20 cellular contexts compared by ENCODE assay signal in genomic region chr12:124553862-124554428, GRCh38. TPM values are rescaled to one million over a fixed set of nuclear protein-coding genes. Genes with fewer than 3 reads are reported as not detected.
A peak's percentile ranks its signal among the peaks of the same experiment; 100 is the strongest.
DNase-seq lines count a peak whose midpoint lies in the region; ATAC-seq and TF ChIP-seq lines count a peak whose summit lies in the region.
"Had no signal": no experiment of that assay in that cellular context is flagged by ENCODE, and none has a peak within 500 bp of the region (broad histone marks: within the 10 kb centered on the region; RNA-seq: fewer than 3 reads in every experiment).

No MANE protein-coding gene starts in this region.

- H3K27me3 Mint-ChIP-seq in WTC11 (ENCODE audit: low read depth) = no peaks in the 10 kb centered on the region
- H3K27me3 Mint-ChIP-seq in naive thymus-derived CD4-positive, alpha-beta T cell = no peaks in the 10 kb centered on the region
- H3K27me3 Mint-ChIP-seq: activated B cell treated with CpG ODN at 0.5 μM for 24 hours; activated CD8-positive, alpha-beta memory T cell treated with anti-CD3 and anti-CD28 coated beads, Interleukin-2, amount 10 ng/mL, durations not matched to agents 7 days and 5 days; stimulated activated naive CD8-positive, alpha-beta T cell treated with anti-CD3 and anti-CD28 coated beads, Interleukin-15, Interleukin-2, amounts not matched to agents 100 ng/mL and 50 ng/mL, for 24 hours had no signal

- TF ChIP-seq CTCF in left ventricle myocardium inferior (IDR thresholded peaks at IDR 0.05; ENCODE audit: borderline replicate concordance) (no peak), WTC11 (IDR thresholded peaks at IDR 0.05) (no peak), uterus (IDR thresholded peaks at IDR 0.05) (no peak), ascending aorta (IDR thresholded peaks at IDR 0.05) (no peak)

- H3K36me3 Mint-ChIP-seq in WTC11 = peaks cover 3% of the 10 kb centered on the region; the same call in 1 of the 2 replicates
- peaks cover 0 to 3% (median 0%) of the 10 kb centered on the region in 5 donors for H3K36me3 Mint-ChIP-seq in naive thymus-derived CD4-positive, alpha-beta T cell
- H3K36me3 Mint-ChIP-seq: activated CD8-positive, alpha-beta memory T cell treated with anti-CD3 and anti-CD28 coated beads, Interleukin-2, amount 10 ng/mL, durations not matched to agents 7 days and 5 days had no signal

- peaks cover 96% of the 10 kb centered on the region for H3K4me1 ChIP-seq in left ventricle myocardium inferior
- H3K4me1 ChIP-seq in right cardiac atrium (ENCODE audit: control insufficient read depth, insufficient read depth, low read length) = peaks cover 35% of the 10 kb centered on the region
- peaks cover 0 to 43% of the 10 kb centered on the region in 2 donors for H3K4me1 ChIP-seq in naive thymus-derived CD4-positive, alpha-beta T cell (ENCODE audit: control insufficient read depth in 2 of 2, insufficient read depth in 2 of 2, low read length in 2 of 2)
- peaks cover 6 to 43% of the 10 kb centered on the region in 2 donors for H3K4me1 ChIP-seq in uterus
- H3K4me1 ChIP-seq in ascending aorta = peaks cover 24 to 75% of the 10 kb centered on the region in 2 donors

- TF ChIP-seq POLR2A in uterus (IDR thresholded peaks at IDR 0.05) = no peak

- H3K36me3 ChIP-seq in left ventricle myocardium inferior (no peaks in the 10 kb centered on the region), uterus (no peaks in the 10 kb centered on the region), ascending aorta (no peaks in the 10 kb centered on the region)
- peaks cover 0 to 5% (median 0%) of the 10 kb centered on the region in 3 experiments for H3K36me3 ChIP-seq in naive thymus-derived CD4-positive, alpha-beta T cell (ENCODE audit: control insufficient read depth in 2 of 3, insufficient read depth in 3 of 3, low read length in 3 of 3)
- H3K36me3 ChIP-seq: ovary had no signal

- ATAC-seq in right cardiac atrium = no peak
- ATAC-seq in WTC11 = no peak
- ATAC-seq in naive thymus-derived CD4-positive, alpha-beta T cell = no peak
- ATAC-seq: activated CD8-positive, alpha-beta memory T cell treated with anti-CD3 and anti-CD28 coated beads, Interleukin-2, amount 10 ng/mL, durations not matched to agents 7 days and 5 days; mucosa of descending colon had no signal

- H3K4me3 Mint-ChIP-seq in WTC11 = no peak overlapping the region
- H3K4me3 Mint-ChIP-seq in naive thymus-derived CD4-positive, alpha-beta T cell = peak overlapping the region; percentile 5 to 82 (median 70)
- H3K4me3 Mint-ChIP-seq: activated B cell treated with CpG ODN at 0.5 μM for 24 hours; activated CD8-positive, alpha-beta memory T cell treated with anti-CD3 and anti-CD28 coated beads, Interleukin-2, amount 10 ng/mL, durations not matched to agents 7 days and 5 days; stimulated activated naive CD8-positive, alpha-beta T cell treated with anti-CD3 and anti-CD28 coated beads, Interleukin-15, Interleukin-2, amounts not matched to agents 100 ng/mL and 50 ng/mL, for 24 hours had no signal

- peak overlapping the region; percentile 57; the same call in 1 of the 2 replicates for H3K27ac Mint-ChIP-seq in WTC11
- H3K27ac Mint-ChIP-seq in naive thymus-derived CD4-positive, alpha-beta T cell = peak overlapping the region in 2 of 9 donors; percentile 23 to 70
- H3K27ac Mint-ChIP-seq: activated B cell treated with CpG ODN at 0.5 μM for 24 hours; activated CD8-positive, alpha-beta memory T cell treated with anti-CD3 and anti-CD28 coated beads, Interleukin-2, amount 10 ng/mL, durations not matched to agents 7 days and 5 days; stimulated activated naive CD8-positive, alpha-beta T cell treated with anti-CD3 and anti-CD28 coated beads, Interleukin-15, Interleukin-2, amounts not matched to agents 100 ng/mL and 50 ng/mL, for 24 hours had no signal

- H3K27me3 ChIP-seq in left ventricle myocardium inferior (ENCODE audit: low read depth) (no peaks in the 10 kb centered on the region), right cardiac atrium (ENCODE audit: control insufficient read depth, insufficient read depth) (no peaks in the 10 kb centered on the region), uterus (no peaks in the 10 kb centered on the region), ascending aorta (no peaks in the 10 kb centered on the region)
- H3K27me3 ChIP-seq in naive thymus-derived CD4-positive, alpha-beta T cell (ENCODE audit: control insufficient read depth in 2 of 2, insufficient read depth in 2 of 2, low read length in 2 of 2) = no peaks in the 10 kb centered on the region
- H3K27me3 ChIP-seq: ovary had no signal

- 87% methylated on average over 18 of the region's 18 CpGs for WGBS in right cardiac atrium

- DNase-seq in left ventricle myocardium inferior (no peak), right cardiac atrium (no peak), WTC11 (ENCODE audit: low spot score) (no peak), uterus (peak in 1 of 2 donors; percentile 15), NCI-H1436 (lab: John Stamatoyannopoulos, UW) (no peak), ascending aorta (ENCODE audit: low spot score in 2 of 2) (no peak), posterior vena cava (ENCODE audit: low spot score) (no peak)
- DNase-seq in naive thymus-derived CD4-positive, alpha-beta T cell = peak in 3 of 9 donors; percentile 29 to 40 (median 39)
- DNase-seq: activated B cell treated with CpG ODN at 0.5 μM for 24 hours; activated CD8-positive, alpha-beta memory T cell treated with anti-CD3 and anti-CD28 coated beads, Interleukin-2, amount 10 ng/mL, durations not matched to agents 7 days and 5 days; activated naive CD4-positive, alpha-beta T cell treated with Interleukin-2 at 50 U/mL for 16 hours; effector memory CD4-positive, alpha-beta T cell; GDM1; GOT3; left cardiac atrium; mucosa of descending colon; NCI-H1417 treated with DMSO at 0.1 percent for 48 hours had no signal

- H3K4me1 Mint-ChIP-seq in WTC11 = peaks cover 78% of the 10 kb centered on the region
- peaks cover 31 to 83% (median 66%) of the 10 kb centered on the region in 7 donors for H3K4me1 Mint-ChIP-seq in naive thymus-derived CD4-positive, alpha-beta T cell

- peaks cover 6% of the 10 kb centered on the region; the same call in 1 of the 2 replicates for H3K9me3 Mint-ChIP-seq in WTC11
- no peaks in the 10 kb centered on the region for H3K9me3 Mint-ChIP-seq in naive thymus-derived CD4-positive, alpha-beta T cell
- H3K9me3 Mint-ChIP-seq: activated B cell treated with CpG ODN at 0.5 μM for 24 hours; stimulated activated naive CD8-positive, alpha-beta T cell treated with anti-CD3 and anti-CD28 coated beads, Interleukin-15, Interleukin-2, amounts not matched to agents 100 ng/mL and 50 ng/mL, for 24 hours had no signal

- POLR2A ChIA-PET in WTC11 (lab: Charles Lee) = no interaction called here
- POLR2A ChIA-PET in naive thymus-derived CD4-positive, alpha-beta T cell (lab: Charles Lee) = no interaction called here

- intact Hi-C loops in left ventricle myocardium inferior (cut with micrococcal nuclease) (no loop called here), right cardiac atrium (cut with DNase I) (loop anchor here in 1 of 4 donors (10.0 kb wide), 1 partner anchor 169 kb away; no protein-coding TSS in a partner anchor), uterus (cut with DNase I; ENCODE audit: low total_unique reads) (loop anchor here (10.0 kb wide), 1 partner anchor 489 kb away; no protein-coding TSS in a partner anchor), ascending aorta (cut with DNase I) (no loop called here), posterior vena cava (cut with DNase I) (no loop called here)
- intact Hi-C loops in naive thymus-derived CD4-positive, alpha-beta T cell (cut with micrococcal nuclease) = loop anchor here in 1 of 2 donors (1.0 kb wide), 1 partner anchor 213 kb away; no protein-coding TSS in a partner anchor

- H3K27ac ChIP-seq in left ventricle myocardium inferior (replicated peaks) (peak overlapping the region; percentile 58), right cardiac atrium (ENCODE audit: low read length) (no peak overlapping the region), uterus (peak overlapping the region; percentile 22 to 47), ascending aorta (no peak overlapping the region)
- H3K27ac ChIP-seq in naive thymus-derived CD4-positive, alpha-beta T cell (ENCODE audit: low read depth, low read length) = no peak overlapping the region
- H3K27ac ChIP-seq: KMS-11 had no signal

- CTCF ChIA-PET in WTC11 (lab: Charles Lee) = interaction anchor here (1.4 kb wide), 1 partner anchor 14 kb away, joined by 3 read pairs; no protein-coding TSS in a partner anchor
- CTCF ChIA-PET in naive thymus-derived CD4-positive, alpha-beta T cell (lab: Charles Lee) = interaction anchor here (0.6 to 1.2 kb wide), 3 partner anchors 9 to 211 kb away, joined by 3 to 5 read pairs (median 3); no protein-coding TSS in a partner anchor

- H3K9me3 ChIP-seq in left ventricle myocardium inferior (replicated peaks) = no peaks in the 10 kb centered on the region
- no peaks in the 10 kb centered on the region for H3K9me3 ChIP-seq in right cardiac atrium (ENCODE audit: control insufficient read depth, low read length)
- H3K9me3 ChIP-seq in naive thymus-derived CD4-positive, alpha-beta T cell (ENCODE audit: control insufficient read depth in 2 of 3, low read length in 3 of 3) = no peaks in the 10 kb centered on the region
- H3K9me3 ChIP-seq in uterus = no peaks in the 10 kb centered on the region
- H3K9me3 ChIP-seq in ascending aorta = no peaks in the 10 kb centered on the region
- H3K9me3 ChIP-seq: mucosa of descending colon, ovary had no signal

- H3K4me3 ChIP-seq in left ventricle myocardium inferior (peak overlapping the region; percentile 40), right cardiac atrium (ENCODE audit: low read length) (no peak overlapping the region), uterus (no peak overlapping the region), ascending aorta (no peak overlapping the region)
- peak overlapping the region; percentile 38 for H3K4me3 ChIP-seq in naive thymus-derived CD4-positive, alpha-beta T cell (ENCODE audit: low read length)
- H3K4me3 ChIP-seq: mucosa of descending colon, ovary had no signal

TF ChIP-seq in WTC11, 78 proteins besides CTCF, POLR2A, EP300 and RAD21 (continues in another document):
- TF ChIP-seq FOXK1 (CRISPR knock-in tag; IDR thresholded peaks at IDR 0.05) (no peak), SMAD3 (CRISPR knock-in tag; IDR thresholded peaks at IDR 0.05; ENCODE audit: borderline replicate concordance) (no peak), NFE2L1 (CRISPR knock-in tag; IDR thresholded peaks at IDR 0.05) (no peak)

RNA-seq across cellular contexts. Expression of gene NCOR2, which starts 13.5 kb away (rescaled TPM):
- total RNA-seq in left ventricle myocardium inferior (152 TPM), right cardiac atrium (100 to 1,000 TPM; 137 to 166 (median 146) TPM), WTC11 (2021) (283 to 326 TPM (median 304 TPM) in 3 replicates), uterus (100 to 1,000 TPM in 2 of 4 donors, 10 to 100 TPM in 2; 65.1 to 436 (median 102) TPM), ascending aorta (134 TPM), posterior vena cava (100 to 1,000 TPM; 210 to 279 TPM)
- 66.4 TPM for polyA plus RNA-seq in right cardiac atrium
- total RNA-seq in naive thymus-derived CD4-positive, alpha-beta T cell = 100 to 1,000 TPM; 101 to 194 (median 112) TPM
- polyA plus RNA-seq in naive thymus-derived CD4-positive, alpha-beta T cell = 10 to 100 TPM in 1 of 2 donors, 1 to 10 TPM in 1; 5.3 to 17.3 TPM

Comparison
In these comparisons a context has a peak if more than half of its experiments do, and no peak if none do; other contexts are left out.
1. H3K27ac ChIP-seq: peak in left ventricle myocardium inferior (single experiment) and uterus (2 of 2); none in right cardiac atrium (single experiment), naive thymus-derived CD4-positive, alpha-beta T cell (single experiment) and ascending aorta (0 of 2).
2. H3K4me3 ChIP-seq: peak in left ventricle myocardium inferior (single experiment) and naive thymus-derived CD4-positive, alpha-beta T cell (single experiment); none in right cardiac atrium (single experiment), uterus (0 of 2) and ascending aorta (0 of 2).